1 cellular context compared by ENCODE assay signal in genomic region chr5:65066385-65066784, GRCh38.
TF ChIP-seq lines count a peak whose summit lies in the region.

No MANE protein-coding gene starts in this region.

TF ChIP-seq in H1, 55 proteins besides CTCF, POLR2A, EP300 and RAD21 (continued from another document):
- TF ChIP-seq CHD7 (IDR thresholded peaks at IDR 0.05; ENCODE audit: insufficient replicate concordance, low read length) (no peak), RBBP5 (IDR thresholded peaks at IDR 0.05; ENCODE audit: borderline replicate concordance, low read depth, low read length) (no peak), SRF (IDR thresholded peaks at IDR 0.05; ENCODE audit: low read depth, low read length) (no peak), TAF1 (IDR thresholded peaks at IDR 0.05; ENCODE audit: low read depth, low read length) (no peak), SUZ12 (IDR thresholded peaks at IDR 0.05; ENCODE audit: low read length) (no peak), NANOG (IDR thresholded peaks at IDR 0.05; ENCODE audit: insufficient read depth, low read depth, low read length, poor library complexity, severe bottlenecking) (no peak), EGR1 (IDR thresholded peaks at IDR 0.05; ENCODE audit: borderline replicate concordance, low read depth, low read length) (no peak), CEBPB (IDR thresholded peaks at IDR 0.05; ENCODE audit: low read depth, low read length) (no peak)
- TF ChIP-seq, protein P1, sequence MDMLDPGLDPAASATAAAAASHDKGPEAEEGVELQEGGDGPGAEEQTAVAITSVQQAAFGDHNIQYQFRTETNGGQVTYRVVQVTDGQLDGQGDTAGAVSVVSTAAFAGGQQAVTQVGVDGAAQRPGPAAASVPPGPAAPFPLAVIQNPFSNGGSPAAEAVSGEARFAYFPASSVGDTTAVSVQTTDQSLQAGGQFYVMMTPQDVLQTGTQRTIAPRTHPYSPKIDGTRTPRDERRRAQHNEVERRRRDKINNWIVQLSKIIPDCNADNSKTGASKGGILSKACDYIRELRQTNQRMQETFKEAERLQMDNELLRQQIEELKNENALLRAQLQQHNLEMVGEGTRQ (IDR thresholded peaks at IDR 0.05; ENCODE audit: low read length): no peak
